ENCODE assay signal across 20 cellular contexts in the genomic region with DNA sequence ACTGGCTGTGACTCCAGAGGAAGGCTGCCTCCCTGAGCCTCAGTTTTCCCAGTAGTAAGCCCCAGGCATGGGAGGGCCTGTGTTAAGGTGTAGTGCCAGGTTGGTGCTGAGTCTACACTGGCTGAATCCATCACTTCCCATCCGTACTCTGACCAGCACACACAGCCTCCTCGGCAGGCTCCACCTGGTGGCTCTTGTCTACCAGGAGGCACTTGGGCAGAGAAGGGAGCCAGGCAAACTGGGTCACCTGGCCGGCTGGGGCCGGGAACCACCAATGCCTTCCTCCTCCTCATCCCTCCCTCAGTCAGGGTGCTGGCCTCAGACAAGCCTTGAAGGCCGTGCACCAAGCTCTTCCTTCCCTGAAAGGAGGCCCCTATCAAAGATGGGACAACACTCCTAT.
"Had no signal": no experiment of that assay in that cellular context is flagged by ENCODE, and none has a peak within 500 bp of the region (broad histone marks: within the 10 kb centered on the region; RNA-seq: fewer than 3 reads in every experiment).

No MANE protein-coding gene starts in this region.

- H2AFZ ChIP-seq: parathyroid adenoma had no signal

- H3K36me3 ChIP-seq: colonic mucosa, uterus had no signal

- H3K4me3 ChIP-seq: body of pancreas, colonic mucosa, heart right ventricle, sigmoid colon, tibial artery, uterus had no signal

- DNase-seq: activated CD4-positive, alpha-beta T cell treated with anti-CD3 and anti-CD28 coated beads, Interleukin-2, amount 10 ng/mL, durations not matched to agents 7 days and 5 days; activated CD8-positive, alpha-beta T cell treated with anti-CD3 and anti-CD28 coated beads, Interleukin-2, amount 10 ng/mL, durations not matched to agents 7 days and 5 days; activated naive CD4-positive, alpha-beta T cell treated with anti-CD3 and anti-CD28 coated beads for 36 hours; activated T-cell treated with anti-CD3 and anti-CD28 coated beads, Interleukin-2, amount 50 U/mL, for 24 hours; body of pancreas; colonic mucosa; erythroblast; immature natural killer cell; mesendoderm; naive thymus-derived CD4-positive, alpha-beta T cell; sigmoid colon; stimulated activated naive CD4-positive, alpha-beta T cell; T-helper 1 cell; T-helper 9 cell; tibial artery; uterus had no signal

- H3K27me3 Mint-ChIP-seq: activated CD4-positive, alpha-beta T cell treated with anti-CD3 and anti-CD28 coated beads, Interleukin-2, amount 10 ng/mL, durations not matched to agents 7 days and 5 days; activated T-cell treated with anti-CD3 and anti-CD28 coated beads, Interleukin-2, amount 50 U/mL, for 24 hours had no signal

- H3K27ac ChIP-seq: body of pancreas, colonic mucosa, heart right ventricle, parathyroid adenoma, tibial artery, uterus had no signal

- H3K27me3 ChIP-seq: body of pancreas, colonic mucosa, sigmoid colon, tibial artery, uterus had no signal

- H3K4me3 Mint-ChIP-seq: activated CD4-positive, alpha-beta T cell treated with anti-CD3 and anti-CD28 coated beads, Interleukin-2, amount 10 ng/mL, durations not matched to agents 7 days and 5 days; activated CD8-positive, alpha-beta T cell treated with anti-CD3 and anti-CD28 coated beads, Interleukin-2, amount 10 ng/mL, durations not matched to agents 7 days and 5 days; activated naive CD4-positive, alpha-beta T cell treated with anti-CD3 and anti-CD28 coated beads for 36 hours; activated T-cell treated with anti-CD3 and anti-CD28 coated beads, Interleukin-2, amount 50 U/mL, for 24 hours; central memory CD8-positive, alpha-beta T cell; immature natural killer cell; naive thymus-derived CD4-positive, alpha-beta T cell had no signal

- H3K79me2 ChIP-seq: parathyroid adenoma had no signal

- H3K9ac ChIP-seq: parathyroid adenoma had no signal

- ATAC-seq: activated CD8-positive, alpha-beta T cell treated with anti-CD3 and anti-CD28 coated beads, Interleukin-2, amount 10 ng/mL, durations not matched to agents 7 days and 5 days; body of pancreas; heart right ventricle; naive thymus-derived CD4-positive, alpha-beta T cell had no signal

- H3K9me3 Mint-ChIP-seq: immature natural killer cell had no signal

- H3K36me3 Mint-ChIP-seq: immature natural killer cell had no signal

- H3K27ac Mint-ChIP-seq: activated CD4-positive, alpha-beta T cell treated with anti-CD3 and anti-CD28 coated beads, Interleukin-2, amount 10 ng/mL, durations not matched to agents 7 days and 5 days; activated CD8-positive, alpha-beta T cell treated with anti-CD3 and anti-CD28 coated beads, Interleukin-2, amount 10 ng/mL, durations not matched to agents 7 days and 5 days; activated naive CD4-positive, alpha-beta T cell treated with anti-CD3 and anti-CD28 coated beads for 36 hours; activated T-cell treated with anti-CD3 and anti-CD28 coated beads, Interleukin-2, amount 50 U/mL, for 24 hours; activated T-helper 2 cell treated with anti-CD3 and anti-CD28 coated beads, Interferon-gamma antibody, Interleukin-2, Interleukin-4, amounts not matched to agents 10 μg/mL and 5 μg/mL and 100 μg/mL, durations not matched to agents 14 hours and 24 hours and 36 hours; immature natural killer cell; naive thymus-derived CD4-positive, alpha-beta T cell had no signal

- H3K4me1 ChIP-seq: body of pancreas, colonic mucosa, parathyroid adenoma, tibial artery, uterus had no signal

- H3K9me3 ChIP-seq: body of pancreas, colonic mucosa, sigmoid colon, tibial artery, uterus had no signal

- H3K4me1 Mint-ChIP-seq: activated CD4-positive, alpha-beta T cell treated with anti-CD3 and anti-CD28 coated beads, Interleukin-2, amount 10 ng/mL, durations not matched to agents 7 days and 5 days; central memory CD8-positive, alpha-beta T cell; immature natural killer cell had no signal
